ENCODE assay signal across 22 cellular contexts in genomic region chr20:7571521-7572065, GRCh38.
DNase-seq lines count a peak whose midpoint lies in the region.
"Had no signal": no experiment of that assay in that cellular context is flagged by ENCODE, and none has a peak within 500 bp of the region (broad histone marks: within the 10 kb centered on the region; RNA-seq: fewer than 3 reads in every experiment).

No MANE protein-coding gene starts in this region.

- H3K27ac Mint-ChIP-seq in activated naive CD4-positive, alpha-beta T cell treated with anti-CD3 and anti-CD28 coated beads for 36 hours: no peak overlapping the region
- H3K27ac Mint-ChIP-seq: CD4-positive, alpha-beta T cell; HFFc6; T-helper 17 cell had no signal

- H3K9me3 Mint-ChIP-seq in activated naive CD4-positive, alpha-beta T cell treated with anti-CD3 and anti-CD28 coated beads for 36 hours: peaks cover 3% of the 10 kb centered on the region

- DNase-seq in AG08395 (ENCODE audit: low spot score): peak; percentile 17
- DNase-seq in D341Med (ENCODE audit: low spot score): peak; percentile 9
- DNase-seq in NCI-H69 (lab: John Stamatoyannopoulos, UW): peak; percentile 28
- DNase-seq in fibroblast of peridontal ligament (ENCODE audit: extremely low read depth): peak; percentile 17
- DNase-seq in pons (ENCODE audit: low spot score): no peak
- no peak for DNase-seq in activated naive CD4-positive, alpha-beta T cell treated with anti-CD3 and anti-CD28 coated beads for 36 hours
- DNase-seq in H7: no peak
- DNase-seq: Caco-2; CD4-positive, alpha-beta T cell; DND-41; HFFc6; KBM-7; MM.1S; NCI-H1092; NCI-H187 treated with DMSO at 0.1 percent for 48 hours; NCI-H2171; NCI-H345; OCI-M1; SW 1271; T-helper 17 cell had no signal

- H3K36me3 ChIP-seq in H7 (replicated peaks; ENCODE audit: control insufficient read depth, insufficient read depth, low read length): no peaks in the 10 kb centered on the region
- H3K36me3 ChIP-seq: BLaER1, SJSA1 had no signal

- H3K4me1 Mint-ChIP-seq in activated naive CD4-positive, alpha-beta T cell treated with anti-CD3 and anti-CD28 coated beads for 36 hours (ENCODE audit: low read depth): no peaks in the 10 kb centered on the region
- H3K4me1 Mint-ChIP-seq: T-helper 17 cell had no signal

- H3K27me3 Mint-ChIP-seq in activated naive CD4-positive, alpha-beta T cell treated with anti-CD3 and anti-CD28 coated beads for 36 hours (ENCODE audit: low read depth): no peaks in the 10 kb centered on the region
- H3K27me3 Mint-ChIP-seq: CD4-positive, alpha-beta T cell; T-helper 17 cell had no signal

- no peaks in the 10 kb centered on the region for H3K36me3 Mint-ChIP-seq in activated naive CD4-positive, alpha-beta T cell treated with anti-CD3 and anti-CD28 coated beads for 36 hours (ENCODE audit: low read depth)

- intact Hi-C loops in activated naive CD4-positive, alpha-beta T cell treated with anti-CD3 and anti-CD28 coated beads for 36 hours (cut with micrococcal nuclease): no loop called here

- no peaks in the 10 kb centered on the region for H3K27me3 ChIP-seq in H7 (ENCODE audit: control insufficient read depth, insufficient read depth, low read length)
- H3K27me3 ChIP-seq: BLaER1, SJSA1 had no signal

- no peak overlapping the region for H3K4me3 ChIP-seq in H7 (ENCODE audit: insufficient read depth, low read depth, low read length)
- H3K4me3 ChIP-seq: BLaER1, SJSA1 had no signal

- CTCF ChIA-PET in activated naive CD4-positive, alpha-beta T cell treated with anti-CD3 and anti-CD28 coated beads for 36 hours (lab: Charles Lee): no interaction called here

- no peak overlapping the region for H3K4me3 Mint-ChIP-seq in activated naive CD4-positive, alpha-beta T cell treated with anti-CD3 and anti-CD28 coated beads for 36 hours
- H3K4me3 Mint-ChIP-seq: CD4-positive, alpha-beta T cell; HFFc6; T-helper 17 cell had no signal

Comparison
In these comparisons a context has a peak if more than half of its experiments do, and no peak if none do; other contexts are left out.
1. DNase-seq: peak in AG08395 (single experiment), D341Med (single experiment), NCI-H69 (single experiment) and fibroblast of peridontal ligament (single experiment); none in pons (single experiment), activated naive CD4-positive, alpha-beta T cell treated with anti-CD3 and anti-CD28 coated beads for 36 hours (single experiment) and H7 (single experiment).